ENCODE assay signal across 14 cellular contexts in genomic region chr13:21219044-21219381, GRCh38. TPM values are rescaled to one million over a fixed set of nuclear protein-coding genes. Genes with fewer than 3 reads are reported as not detected.
A peak's percentile ranks its signal among the peaks of the same experiment; 100 is the strongest.
DNase-seq lines count a peak whose midpoint lies in the region; ATAC-seq and FAIRE-seq lines count a peak whose summit lies in the region.
"Had no signal": no experiment of that assay in that cellular context is flagged by ENCODE, and none has a peak within 500 bp of the region (broad histone marks: within the 10 kb centered on the region; RNA-seq: fewer than 3 reads in every experiment).

No MANE protein-coding gene starts in this region.

- H3K4me3 Mint-ChIP-seq in activated CD8-positive, alpha-beta T cell treated with anti-CD3 and anti-CD28 coated beads, Interleukin-2, amount 10 ng/mL, durations not matched to agents 7 days and 5 days, result peak overlapping the region; percentile 22
- H3K4me3 Mint-ChIP-seq: CD4-positive, CD25-positive, alpha-beta regulatory T cell had no signal

- peaks cover 42% of the 10 kb centered on the region for H3K27me3 Mint-ChIP-seq in activated CD8-positive, alpha-beta T cell treated with anti-CD3 and anti-CD28 coated beads, Interleukin-2, amount 10 ng/mL, durations not matched to agents 7 days and 5 days (ENCODE audit: low read depth)

- FAIRE-seq in frontal cortex (lab: Jason Lieb, UNC), result no peak

- peak; percentile 58 for DNase-seq in activated CD8-positive, alpha-beta T cell treated with anti-CD3 and anti-CD28 coated beads, Interleukin-2, amount 10 ng/mL, durations not matched to agents 7 days and 5 days
- DNase-seq in frontal cortex (ENCODE audit: low spot score in 2 of 2) (no peak), AG08395 (ENCODE audit: low spot score) (no peak), NAMALWA (ENCODE audit: low spot score) (no peak)
- DNase-seq: activated T-cell treated with anti-CD3 and anti-CD28 coated beads, Interleukin-2, amount 50 U/mL, for 1 hour; dorsolateral prefrontal cortex; NCI-H146; nucleus accumbens had no signal

- H3K27ac Mint-ChIP-seq in activated CD8-positive, alpha-beta T cell treated with anti-CD3 and anti-CD28 coated beads, Interleukin-2, amount 10 ng/mL, durations not matched to agents 7 days and 5 days, result peak overlapping the region; percentile 75

- CTCF ChIA-PET in activated CD8-positive, alpha-beta T cell treated with anti-CD3 and anti-CD28 coated beads, Interleukin-2, amount 10 ng/mL, durations not matched to agents 7 days and 5 days (lab: Charles Lee), result interaction anchor here (1.2 to 2.2 kb wide), 7 partner anchors 14 to 79 kb away, joined by 3 to 11 read pairs (median 6); partner anchors contain the start of genes MRPL57 and SKA3

- H3K4me1 Mint-ChIP-seq in activated CD8-positive, alpha-beta T cell treated with anti-CD3 and anti-CD28 coated beads, Interleukin-2, amount 10 ng/mL, durations not matched to agents 7 days and 5 days (ENCODE audit: low read depth), result peaks cover 20% of the 10 kb centered on the region

- H3K9me3 Mint-ChIP-seq in activated CD8-positive, alpha-beta T cell treated with anti-CD3 and anti-CD28 coated beads, Interleukin-2, amount 10 ng/mL, durations not matched to agents 7 days and 5 days (ENCODE audit: insufficient read depth), result peaks cover 22% of the 10 kb centered on the region

- peak; percentile 45 for ATAC-seq in GM18508 (IDR thresholded peaks at IDR 0.05; ENCODE audit: insufficient read depth, unreplicated experiment)
- peak; percentile 49 for ATAC-seq in GM19438 (IDR thresholded peaks at IDR 0.05; ENCODE audit: low read depth, unreplicated experiment)
- peak; percentile 63 for ATAC-seq in HG03097 (IDR thresholded peaks at IDR 0.05; ENCODE audit: low FRiP score, unreplicated experiment)
- ATAC-seq in activated CD8-positive, alpha-beta T cell treated with anti-CD3 and anti-CD28 coated beads, Interleukin-2, amount 10 ng/mL, durations not matched to agents 7 days and 5 days, result peak; percentile 81
- no peak for ATAC-seq in HG02840 (IDR thresholded peaks at IDR 0.05; ENCODE audit: low FRiP score, unreplicated experiment)
- ATAC-seq: Right ventricle myocardium inferior had no signal

- POLR2A ChIA-PET in activated CD8-positive, alpha-beta T cell treated with anti-CD3 and anti-CD28 coated beads, Interleukin-2, amount 10 ng/mL, durations not matched to agents 7 days and 5 days (lab: Charles Lee), result interaction anchor here (3.1 kb wide), 1 partner anchor 42 kb away, joined by 40 read pairs; the partner anchor contains the start of genes MRPL57 and SKA3

- H3K36me3 Mint-ChIP-seq in activated CD8-positive, alpha-beta T cell treated with anti-CD3 and anti-CD28 coated beads, Interleukin-2, amount 10 ng/mL, durations not matched to agents 7 days and 5 days (ENCODE audit: low read depth), result peaks cover 9% of the 10 kb centered on the region
- H3K36me3 Mint-ChIP-seq: CD4-positive, CD25-positive, alpha-beta regulatory T cell had no signal

RNA-seq across cellular contexts. Expression of gene MRPL57, which starts 42.6 kb away (rescaled TPM):
- total RNA-seq in activated CD8-positive, alpha-beta T cell treated with anti-CD3 and anti-CD28 coated beads, Interleukin-2, amount 10 ng/mL, durations not matched to agents 7 days and 5 days, result 10 to 100 TPM; 22.5 to 24.0 TPM
- total RNA-seq in frontal cortex, result 19.2 TPM

RNA-seq across cellular contexts. Expression of gene SKA3, which starts 42.7 kb away (rescaled TPM):
- 10 to 100 TPM; 51.0 to 52.5 TPM for total RNA-seq in activated CD8-positive, alpha-beta T cell treated with anti-CD3 and anti-CD28 coated beads, Interleukin-2, amount 10 ng/mL, durations not matched to agents 7 days and 5 days
- 16.3 TPM for total RNA-seq in frontal cortex
